Comparison of ENCODE assay signal across 19 cellular contexts in genomic region chr13:29761815-29762214, GRCh38.
DNase-seq lines count a peak whose midpoint lies in the region; ATAC-seq and TF ChIP-seq lines count a peak whose summit lies in the region.
"Had no signal": no experiment of that assay in that cellular context is flagged by ENCODE, and none has a peak within 500 bp of the region (broad histone marks: within the 10 kb centered on the region; RNA-seq: fewer than 3 reads in every experiment).

No MANE protein-coding gene starts in this region.

- no peak overlapping the region for H3K27ac ChIP-seq in CD4-positive, alpha-beta T cell (ENCODE audit: low read depth, low read length)
- H3K27ac ChIP-seq in GM23338 (ENCODE audit: low read depth): no peak overlapping the region
- no peak overlapping the region for H3K27ac ChIP-seq in foreskin keratinocyte
- H3K27ac ChIP-seq: HL-60 had no signal

- H3K9me3 ChIP-seq in CD4-positive, alpha-beta T cell (ENCODE audit: control insufficient read depth, low read length): no peaks in the 10 kb centered on the region
- H3K9me3 ChIP-seq: Caco-2 had no signal

- POLR2A ChIA-PET in CD4-positive, alpha-beta T cell (lab: Charles Lee): interaction anchor here (0.9 kb wide), 1 partner anchor 9 kb away, joined by 3 read pairs; no protein-coding TSS in a partner anchor

- no peak for TF ChIP-seq CTCF in CD4-positive, alpha-beta T cell (IDR thresholded peaks at IDR 0.05)
- peak; percentile 44 to 61 for TF ChIP-seq CTCF in GM23338 (conservative IDR thresholded peaks at IDR 0.05; ENCODE audit: low read depth in 2 of 2)
- peak; percentile 27 for TF ChIP-seq CTCF in foreskin keratinocyte (conservative IDR thresholded peaks at IDR 0.05)

- H3K36me3 Mint-ChIP-seq in CD4-positive, alpha-beta T cell (ENCODE audit: low read depth): peaks cover 29% of the 10 kb centered on the region
- peaks cover under 1% of the 10 kb centered on the region; the same call in 1 of the 3 replicates for H3K36me3 Mint-ChIP-seq in GM23338 (ENCODE audit: low read depth)

- no peaks in the 10 kb centered on the region for H3K27me3 Mint-ChIP-seq in CD4-positive, alpha-beta T cell
- no peaks in the 10 kb centered on the region for H3K27me3 Mint-ChIP-seq in GM23338 (ENCODE audit: insufficient read depth, low read depth, poor library complexity)
- H3K27me3 Mint-ChIP-seq: CD4-positive, alpha-beta memory T cell had no signal

- no peaks in the 10 kb centered on the region for H3K27me3 ChIP-seq in CD4-positive, alpha-beta T cell (ENCODE audit: control insufficient read depth, insufficient read depth, low read length)
- H3K27me3 ChIP-seq in GM23338 (ENCODE audit: insufficient read depth): no peaks in the 10 kb centered on the region
- H3K27me3 ChIP-seq in foreskin keratinocyte: no peaks in the 10 kb centered on the region

- no peak overlapping the region for H3K4me2 ChIP-seq in GM23338

- peak overlapping the region; percentile 3 for H3K27ac Mint-ChIP-seq in CD4-positive, alpha-beta T cell
- no peak overlapping the region for H3K27ac Mint-ChIP-seq in GM23338

- DNase-seq in CD4-positive, alpha-beta T cell: no peak
- DNase-seq in GM23338 (ENCODE audit: low spot score) (peak; percentile 59), SK-MEL-5 (ENCODE audit: low read depth, low spot score) (peak; percentile 30), foreskin keratinocyte (no peak), dedifferentiated amniotic fluid mesenchymal stem cell (ENCODE audit: extremely low spot score) (no peak), Ammon's horn (ENCODE audit: low spot score) (no peak), NCI-H2171 (lab: John Stamatoyannopoulos, UW) (no peak)
- DNase-seq in stimulated activated CD4-positive, alpha-beta T cell treated with anti-CD3 and anti-CD28 coated beads, Interleukin-4, amount 100 ng/mL, for 24 hours: no peak
- DNase-seq: Caco-2; CD4-positive, alpha-beta memory T cell; GF-D8; KG1; NCI-H1092 treated with DMSO at 0.1 percent for 48 hours; NCI-H1436 treated with DMSO at 0.1 percent for 48 hours; NCI-H2029; NCI-H2171 treated with DMSO at 0.1 percent for 48 hours; NCI-H526; Right ventricle myocardium superior had no signal

- no peak overlapping the region for H2AFZ ChIP-seq in GM23338

- H3K9me3 Mint-ChIP-seq in CD4-positive, alpha-beta T cell: no peaks in the 10 kb centered on the region
- H3K9me3 Mint-ChIP-seq in GM23338: peaks cover 6% of the 10 kb centered on the region; the same call in 2 of the 3 replicates

- H3K4me3 ChIP-seq in GM23338: no peak overlapping the region

- CTCF ChIA-PET in CD4-positive, alpha-beta T cell (lab: Charles Lee): no interaction called here

- in situ Hi-C loops in SK-MEL-5 (cut with HindIII; ENCODE audit: low pct_unique_long_range_greater_than_20kb, low sequenced_read_pairs): no loop called here

- intact Hi-C loops in CD4-positive, alpha-beta T cell (cut with DNase I, micrococcal nuclease): loop anchor here in 1 of 2 experiments (10.0 kb wide), 1 partner anchor 693 kb away; no protein-coding TSS in a partner anchor

- no peaks in the 10 kb centered on the region for H3K36me3 ChIP-seq in GM23338 (ENCODE audit: insufficient read depth)

- peaks cover 47% of the 10 kb centered on the region for H3K4me1 Mint-ChIP-seq in CD4-positive, alpha-beta T cell (ENCODE audit: low read depth)
- H3K4me1 Mint-ChIP-seq in GM23338: peaks cover 2% of the 10 kb centered on the region; the same call in 2 of the 3 replicates

- no peaks in the 10 kb centered on the region for H4K20me1 ChIP-seq in GM23338 (replicated peaks; ENCODE audit: insufficient read depth)

- no peak overlapping the region for H3K4me3 Mint-ChIP-seq in CD4-positive, alpha-beta T cell
- no peak overlapping the region for H3K4me3 Mint-ChIP-seq in GM23338
- H3K4me3 Mint-ChIP-seq: CD4-positive, alpha-beta memory T cell had no signal

- H3K4me1 ChIP-seq in GM23338 (ENCODE audit: insufficient read depth): no peaks in the 10 kb centered on the region
- peaks cover 8% of the 10 kb centered on the region for H3K4me1 ChIP-seq in foreskin keratinocyte
- H3K4me1 ChIP-seq: Caco-2 had no signal

- H3F3A ChIP-seq in GM23338 (replicated peaks; ENCODE audit: low read depth): no peaks in the 10 kb centered on the region

- H3K9me2 ChIP-seq in GM23338 (ENCODE audit: insufficient read depth): no peaks in the 10 kb centered on the region

- no peak for ATAC-seq in CD4-positive, alpha-beta T cell (ENCODE audit: poor library complexity)
- ATAC-seq in GM23338 (peak; percentile 82), foreskin keratinocyte (no peak)

- no peaks in the 10 kb centered on the region for H3K79me2 ChIP-seq in GM23338 (replicated peaks; ENCODE audit: insufficient read depth)

TF ChIP-seq in GM23338, 12 proteins besides CTCF, POLR2A, EP300 and RAD21 (continues in another document):
- TF ChIP-seq, protein P1, sequence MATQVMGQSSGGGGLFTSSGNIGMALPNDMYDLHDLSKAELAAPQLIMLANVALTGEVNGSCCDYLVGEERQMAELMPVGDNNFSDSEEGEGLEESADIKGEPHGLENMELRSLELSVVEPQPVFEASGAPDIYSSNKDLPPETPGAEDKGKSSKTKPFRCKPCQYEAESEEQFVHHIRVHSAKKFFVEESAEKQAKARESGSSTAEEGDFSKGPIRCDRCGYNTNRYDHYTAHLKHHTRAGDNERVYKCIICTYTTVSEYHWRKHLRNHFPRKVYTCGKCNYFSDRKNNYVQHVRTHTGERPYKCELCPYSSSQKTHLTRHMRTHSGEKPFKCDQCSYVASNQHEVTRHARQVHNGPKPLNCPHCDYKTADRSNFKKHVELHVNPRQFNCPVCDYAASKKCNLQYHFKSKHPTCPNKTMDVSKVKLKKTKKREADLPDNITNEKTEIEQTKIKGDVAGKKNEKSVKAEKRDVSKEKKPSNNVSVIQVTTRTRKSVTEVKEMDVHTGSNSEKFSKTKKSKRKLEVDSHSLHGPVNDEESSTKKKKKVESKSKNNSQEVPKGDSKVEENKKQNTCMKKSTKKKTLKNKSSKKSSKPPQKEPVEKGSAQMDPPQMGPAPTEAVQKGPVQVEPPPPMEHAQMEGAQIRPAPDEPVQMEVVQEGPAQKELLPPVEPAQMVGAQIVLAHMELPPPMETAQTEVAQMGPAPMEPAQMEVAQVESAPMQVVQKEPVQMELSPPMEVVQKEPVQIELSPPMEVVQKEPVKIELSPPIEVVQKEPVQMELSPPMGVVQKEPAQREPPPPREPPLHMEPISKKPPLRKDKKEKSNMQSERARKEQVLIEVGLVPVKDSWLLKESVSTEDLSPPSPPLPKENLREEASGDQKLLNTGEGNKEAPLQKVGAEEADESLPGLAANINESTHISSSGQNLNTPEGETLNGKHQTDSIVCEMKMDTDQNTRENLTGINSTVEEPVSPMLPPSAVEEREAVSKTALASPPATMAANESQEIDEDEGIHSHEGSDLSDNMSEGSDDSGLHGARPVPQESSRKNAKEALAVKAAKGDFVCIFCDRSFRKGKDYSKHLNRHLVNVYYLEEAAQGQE (IDR thresholded peaks at IDR 0.05; ENCODE audit: unreplicated experiment): no peak
- TF ChIP-seq ZNF114 (CRISPR knock-in tag; IDR thresholded peaks at IDR 0.05) (no peak), EZH2phosphoT487 (IDR thresholded peaks at IDR 0.05; ENCODE audit: unreplicated experiment) (no peak), STAT1 (IDR thresholded peaks at IDR 0.05; ENCODE audit: unreplicated experiment) (no peak), NANOG (IDR thresholded peaks at IDR 0.05; ENCODE audit: borderline replicate concordance) (no peak)
- TF ChIP-seq, protein P2, sequence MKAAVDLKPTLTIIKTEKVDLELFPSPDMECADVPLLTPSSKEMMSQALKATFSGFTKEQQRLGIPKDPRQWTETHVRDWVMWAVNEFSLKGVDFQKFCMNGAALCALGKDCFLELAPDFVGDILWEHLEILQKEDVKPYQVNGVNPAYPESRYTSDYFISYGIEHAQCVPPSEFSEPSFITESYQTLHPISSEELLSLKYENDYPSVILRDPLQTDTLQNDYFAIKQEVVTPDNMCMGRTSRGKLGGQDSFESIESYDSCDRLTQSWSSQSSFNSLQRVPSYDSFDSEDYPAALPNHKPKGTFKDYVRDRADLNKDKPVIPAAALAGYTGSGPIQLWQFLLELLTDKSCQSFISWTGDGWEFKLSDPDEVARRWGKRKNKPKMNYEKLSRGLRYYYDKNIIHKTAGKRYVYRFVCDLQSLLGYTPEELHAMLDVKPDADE (IDR thresholded peaks at IDR 0.05): no peak

Comparison
In these comparisons a context has a peak if more than half of its experiments do, and no peak if none do; other contexts are left out.
1. DNase-seq: peak in GM23338 (single experiment) and SK-MEL-5 (single experiment); none in CD4-positive, alpha-beta T cell (0 of 10), foreskin keratinocyte (0 of 2), dedifferentiated amniotic fluid mesenchymal stem cell (single experiment), Ammon's horn (single experiment), stimulated activated CD4-positive, alpha-beta T cell treated with anti-CD3 and anti-CD28 coated beads, Interleukin-4, amount 100 ng/mL, for 24 hours (single experiment) and NCI-H2171 (single experiment).